In the genomic region with DNA sequence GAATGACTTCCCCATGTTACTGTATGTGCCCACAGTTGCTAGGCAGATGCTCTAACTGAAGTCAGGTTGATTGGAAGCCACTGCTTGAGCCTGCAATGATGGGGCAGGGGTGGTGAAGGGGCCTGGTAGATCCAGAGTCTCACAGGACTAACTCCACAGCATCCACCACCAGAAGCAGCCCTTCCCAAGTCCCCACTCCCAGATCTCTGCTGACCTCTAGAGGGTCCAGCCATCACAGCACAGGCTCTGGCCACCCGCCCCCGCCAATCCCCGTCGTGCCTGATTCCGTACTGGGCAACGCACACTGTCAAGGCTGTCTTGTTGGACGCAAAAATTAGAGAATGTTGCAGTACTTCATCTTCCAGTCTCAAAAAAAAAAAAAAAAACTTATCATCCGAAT, we compare ENCODE assay signal across 9 cellular contexts.
DNase-seq lines count a peak whose midpoint lies in the region; TF ChIP-seq lines count a peak whose summit lies in the region.
"Had no signal": no experiment of that assay in that cellular context is flagged by ENCODE, and none has a peak within 500 bp of the region (broad histone marks: within the 10 kb centered on the region; RNA-seq: fewer than 3 reads in every experiment).

No MANE protein-coding gene starts in this region.

- 33 to 47% methylated on average over 1 to 8 of the region's 8 CpGs for WGBS in transverse colon (ENCODE audit: low coverage in 1 of 2), 2 donors

- H3K4me1 Mint-ChIP-seq in osteocyte (ENCODE audit: unreplicated experiment), result peaks cover 20% of the 10 kb centered on the region

- no peaks in the 10 kb centered on the region for H3K9me3 ChIP-seq in transverse colon
- H3K9me3 ChIP-seq in effector memory CD4-positive, alpha-beta T cell (ENCODE audit: control insufficient read depth, low read length), result no peaks in the 10 kb centered on the region
- H3K9me3 ChIP-seq: pancreas had no signal

- TF ChIP-seq POLR2A in transverse colon (IDR thresholded peaks at IDR 0.05), result no peak

- DNase-seq in GM20000 (ENCODE audit: low spot score) (peak; percentile 8), RPMI7951 (ENCODE audit: low read depth) (peak; percentile 63), fibroblast of mammary gland (ENCODE audit: low read depth) (peak; percentile 14), osteocyte (ENCODE audit: extremely low spot score, unreplicated experiment) (peak; percentile 83), transverse colon (no peak)
- no peak for DNase-seq in activated CD4-positive, alpha-beta T cell treated with anti-CD3 and anti-CD28 coated beads for 1 hour
- DNase-seq in effector memory CD4-positive, alpha-beta T cell, result no peak
- DNase-seq: T-helper 2 cell had no signal

- H3K27me3 Mint-ChIP-seq in osteocyte (ENCODE audit: unreplicated experiment), result peaks cover 33% of the 10 kb centered on the region

- TF ChIP-seq CTCF in GM20000 (IDR thresholded peaks at IDR 0.05; ENCODE audit: extremely low read depth, missing control alignments), result no peak
- TF ChIP-seq CTCF in fibroblast of mammary gland (conservative IDR thresholded peaks at IDR 0.05; ENCODE audit: control insufficient read depth, insufficient read depth, low read depth, low read length), result peak; percentile 31
- peak; percentile 62 for TF ChIP-seq CTCF in osteocyte (IDR thresholded peaks at IDR 0.05)
- no peak for TF ChIP-seq CTCF in transverse colon (IDR thresholded peaks at IDR 0.05)

- no peaks in the 10 kb centered on the region for H3K27me3 ChIP-seq in transverse colon
- no peaks in the 10 kb centered on the region for H3K27me3 ChIP-seq in effector memory CD4-positive, alpha-beta T cell (replicated peaks; ENCODE audit: control insufficient read depth, insufficient read depth, low read length, poor library complexity, severe bottlenecking)
- H3K27me3 ChIP-seq: pancreas had no signal

- no peak overlapping the region for H3K27ac ChIP-seq in transverse colon
- H3K27ac ChIP-seq in effector memory CD4-positive, alpha-beta T cell (ENCODE audit: insufficient read depth, low read length, poor library complexity, severe bottlenecking), result no peak overlapping the region
- H3K27ac ChIP-seq: pancreas had no signal

- no peaks in the 10 kb centered on the region for H3K36me3 ChIP-seq in transverse colon
- H3K36me3 ChIP-seq in effector memory CD4-positive, alpha-beta T cell (ENCODE audit: control insufficient read depth, insufficient read depth, low read length), result no peaks in the 10 kb centered on the region
- H3K36me3 ChIP-seq: pancreas had no signal

- H3K4me3 ChIP-seq in fibroblast of mammary gland (ENCODE audit: control insufficient read depth, low read depth, low read length) (no peak overlapping the region), transverse colon (no peak overlapping the region)
- no peak overlapping the region for H3K4me3 ChIP-seq in effector memory CD4-positive, alpha-beta T cell (ENCODE audit: insufficient read depth, low read depth, low read length, poor library complexity, severe bottlenecking)
- H3K4me3 ChIP-seq: pancreas had no signal

- H3K4me3 Mint-ChIP-seq in osteocyte (ENCODE audit: unreplicated experiment), result no peak overlapping the region

- in situ Hi-C loops in transverse colon (cut with MboI; ENCODE audit: low pct_ligation_motif_present in 1 of 4, low pct_unique_long_range_greater_than_20kb in 1 of 4, low sequenced_read_pairs in 3 of 4), result loop anchor here (10.0 kb wide), 1 partner anchor 462 kb away; no protein-coding TSS in a partner anchor

- no peaks in the 10 kb centered on the region for H3K9me3 Mint-ChIP-seq in osteocyte (ENCODE audit: unreplicated experiment)

- TF ChIP-seq EP300 in transverse colon (IDR thresholded peaks at IDR 0.05; ENCODE audit: low read depth), result no peak

- no peaks in the 10 kb centered on the region for H3K36me3 Mint-ChIP-seq in osteocyte (ENCODE audit: unreplicated experiment)

- intact Hi-C loops in transverse colon (cut with DNase I; ENCODE audit: low total_unique reads), result loop anchor here (10.0 kb wide), 1 partner anchor 462 kb away; no protein-coding TSS in a partner anchor

- H3K4me1 ChIP-seq in transverse colon, result no peaks in the 10 kb centered on the region
- H3K4me1 ChIP-seq in effector memory CD4-positive, alpha-beta T cell (ENCODE audit: control insufficient read depth, insufficient read depth, low read length, poor library complexity, severe bottlenecking), result no peaks in the 10 kb centered on the region
- H3K4me1 ChIP-seq: pancreas had no signal

- no peak overlapping the region for H3K27ac Mint-ChIP-seq in osteocyte (ENCODE audit: unreplicated experiment)

Comparison
In these comparisons a context has a peak if more than half of its experiments do, and no peak if none do; other contexts are left out.
1. DNase-seq: peak in GM20000 (single experiment), RPMI7951 (single experiment), fibroblast of mammary gland (single experiment) and osteocyte (single experiment); none in transverse colon (single experiment), activated CD4-positive, alpha-beta T cell treated with anti-CD3 and anti-CD28 coated beads for 1 hour (single experiment) and effector memory CD4-positive, alpha-beta T cell (0 of 3).
2. CTCF ChIP-seq: peak in fibroblast of mammary gland (single experiment) and osteocyte (single experiment); none in GM20000 (single experiment) and transverse colon (0 of 5).